11 cellular contexts compared by ENCODE assay signal in genomic region chr7:36127075-36127740, GRCh38. TPM values are rescaled to one million over a fixed set of nuclear protein-coding genes. Genes with fewer than 3 reads are reported as not detected.
DNase-seq lines count a peak whose midpoint lies in the region; ATAC-seq, FAIRE-seq and TF ChIP-seq lines count a peak whose summit lies in the region.
"Had no signal": no experiment of that assay in that cellular context is flagged by ENCODE, and none has a peak within 500 bp of the region (broad histone marks: within the 10 kb centered on the region; RNA-seq: fewer than 3 reads in every experiment).

No MANE protein-coding gene starts in this region.

- H2AFZ ChIP-seq in GM12878 (ENCODE audit: control insufficient read depth, low read depth, low read length), result no peak overlapping the region

- H3K4me1 Mint-ChIP-seq in Calu3 (ENCODE audit: low read depth, unreplicated experiment), result peaks cover 38% of the 10 kb centered on the region

- intact Hi-C loops in GM12878 (cut with micrococcal nuclease; ENCODE audit: unreplicated experiment), result loop anchor here (2.0 to 5.0 kb wide), 2 partner anchors 140 to 164 kb away; no protein-coding TSS in a partner anchor
- intact Hi-C loops in pancreas (cut with DNase I), result no loop called here
- intact Hi-C loops in Calu3 (cut with micrococcal nuclease; ENCODE audit: unreplicated experiment), result no loop called here

- no peak for DNase-seq in GM12878 (ENCODE audit: low read depth, low spot score)
- no peak for DNase-seq in pancreas
- no peak for DNase-seq in NCI-H1092 (lab: John Stamatoyannopoulos, UW)
- DNase-seq in Calu3, result no peak
- DNase-seq in GM19238 (ENCODE audit: insufficient read length, low spot score), result no peak
- DNase-seq: activated CD4-positive, alpha-beta T cell treated with anti-CD3 and anti-CD28 coated beads, Interleukin-2, amount 50 U/mL, for 4 hours; foreskin melanocyte; GDM1 had no signal

- RAD21 ChIA-PET in GM12878 (lab: Charles Lee; ENCODE audit: unreplicated experiment), result interaction anchor here (0.6 to 1.6 kb wide), 16 partner anchors 11 to 210 kb away, joined by 3 to 14 read pairs (median 4); no protein-coding TSS in a partner anchor

- H3K9me3 ChIP-seq in GM12878 (replicated peaks; ENCODE audit: control insufficient read depth, insufficient read depth, low read length) (no peaks in the 10 kb centered on the region), pancreas (no peaks in the 10 kb centered on the region)

- BruUV-seq in GM12878 (replicated peaks; lab: Mats Ljungman, UMichigan) (no TSS peak), Calu3 (replicated peaks; lab: Mats Ljungman, UMichigan) (no TSS peak)

- no peak for TF ChIP-seq EP300 in GM12878 (IDR thresholded peaks at IDR 0.05; ENCODE audit: borderline replicate concordance in 1 of 2, control insufficient read depth in 1 of 2, low read depth in 2 of 2, low read length in 2 of 2)

- H3K4me1 ChIP-seq in GM12878 (ENCODE audit: control insufficient read depth, insufficient read depth, low read length) (no peaks in the 10 kb centered on the region), pancreas (peaks cover 11 to 23% (median 18%) of the 10 kb centered on the region in 3 donors)

- H3K36me3 Mint-ChIP-seq in Calu3 (ENCODE audit: insufficient read depth, unreplicated experiment), result peaks cover 10% of the 10 kb centered on the region

- H4K20me1 ChIP-seq in GM12878 (ENCODE audit: control insufficient read depth, insufficient read depth), result no peaks in the 10 kb centered on the region

- H3K27me3 Mint-ChIP-seq in Calu3 (ENCODE audit: unreplicated experiment), result no peaks in the 10 kb centered on the region

- ATAC-seq in GM19328 (IDR thresholded peaks at IDR 0.05; ENCODE audit: unreplicated experiment) (peak; percentile 88), HG03066 (IDR thresholded peaks at IDR 0.05; ENCODE audit: low read depth, unreplicated experiment) (peak; percentile 76), GM12878 (peak; percentile 81), pancreas (peak in 1 of 4 donors; percentile 54)

- no peaks in the 10 kb centered on the region for H3K79me2 ChIP-seq in GM12878 (ENCODE audit: control insufficient read depth, insufficient read depth, low read length)

- POLR2A ChIA-PET in GM12878 (lab: Charles Lee), result interaction anchor here (0.6 kb wide), 1 partner anchor 1124 kb away, joined by 3 read pairs; no protein-coding TSS in a partner anchor

- H3K4me2 ChIP-seq in GM12878 (ENCODE audit: control insufficient read depth, insufficient read depth), result no peak overlapping the region

- H3K27me3 ChIP-seq in GM12878 (replicated peaks in 1 of 2; ENCODE audit: control insufficient read depth in 2 of 2, insufficient read depth in 2 of 2, low read length in 1 of 2), result no peaks in the 10 kb centered on the region
- H3K27me3 ChIP-seq in pancreas, result no peaks in the 10 kb centered on the region

- peaks cover 6% of the 10 kb centered on the region for H3K9me3 Mint-ChIP-seq in Calu3 (ENCODE audit: low read depth, unreplicated experiment)

- H3K27ac ChIP-seq in GM12878 (ENCODE audit: control insufficient read depth, insufficient read depth) (no peak overlapping the region), pancreas (peak overlapping the region in 3 of 4 donors; percentile 72 to 90 (median 90))

- H3K4me3 ChIP-seq in GM12878 (no peak overlapping the region), pancreas (no peak overlapping the region)

- no peak overlapping the region for H3K27ac Mint-ChIP-seq in Calu3 (ENCODE audit: unreplicated experiment)

- TF ChIP-seq POLR2A in GM12878 (IDR thresholded peaks at IDR 0.05; ENCODE audit: low read depth, low read length), result no peak

- FAIRE-seq in GM12878 (lab: Jason Lieb, UNC) (no peak), pancreas (lab: Jason Lieb, UNC) (no peak)
- FAIRE-seq: astrocyte had no signal

- SMC1A ChIA-PET in GM12878 (lab: Charles Lee; ENCODE audit: uncharacterized antibody, unreplicated experiment), result interaction anchor here (0.7 to 1.8 kb wide), 13 partner anchors 10 to 192 kb away, joined by 3 to 15 read pairs (median 5); no protein-coding TSS in a partner anchor

- no peaks in the 10 kb centered on the region for H3K36me3 ChIP-seq in GM12878 (ENCODE audit: control insufficient read depth in 2 of 2, insufficient read depth in 2 of 2, low read length in 1 of 2)
- no peaks in the 10 kb centered on the region for H3K36me3 ChIP-seq in pancreas

- no peak overlapping the region for H3K9ac ChIP-seq in GM12878 (ENCODE audit: control insufficient read depth, insufficient read depth, low read length)

- H3K4me3 Mint-ChIP-seq in Calu3 (ENCODE audit: low read depth, unreplicated experiment), result no peak overlapping the region

- 14% methylated on average over 4 of the region's 4 CpGs for WGBS in GM12878 (ENCODE audit: insufficient coverage, insufficient replicate concordance, low lambda C conversion rate, missing lambda C conversion rate)
- WGBS in pancreas, 2 donors, result 93 to 94% methylated on average over 4 of the region's 4 CpGs

- TF ChIP-seq CTCF in GM12878 (IDR thresholded peaks at IDR 0.05 in 2 of 3, conservative IDR thresholded peaks at IDR 0.05 in 1 of 3; ENCODE audit: control insufficient read depth in 2 of 3, extremely low read depth in 1 of 3, insufficient read depth in 1 of 3, low read depth in 3 of 3, low read length in 3 of 3) (peak; percentile 18 to 45 (median 44); a peak in 4 of 6 replicates), pancreas (IDR thresholded peaks at IDR 0.05) (no peak), Calu3 (IDR thresholded peaks at IDR 0.05; ENCODE audit: unreplicated experiment) (no peak)

- TF ChIP-seq RAD21 in GM12878 (IDR thresholded peaks at IDR 0.05; ENCODE audit: insufficient read depth, low read depth, low read length), result 0 out of 2 replicates have a peak, but pooled peaks have one; percentile 25

- CTCF ChIA-PET in GM12878 (lab: Yijun Ruan, JAX) (interaction anchor here (0.5 to 1.8 kb wide), 27 partner anchors 9 to 265 kb away, joined by 3 to 28 read pairs (median 3); no protein-coding TSS in a partner anchor), Calu3 (lab: Charles Lee) (interaction anchor here (0.7 to 1.0 kb wide), 2 partner anchors 11 to 29 kb away, joined by 3 to 5 read pairs; no protein-coding TSS in a partner anchor)

- in situ Hi-C loops in GM12878 (cut with MboI), result no loop called here

TF ChIP-seq in GM12878, 131 proteins besides CTCF, POLR2A, EP300 and RAD21:
- TF ChIP-seq SMC3 (IDR thresholded peaks at IDR 0.05; ENCODE audit: borderline replicate concordance, low read length) (peak; percentile 42; the same call in 1 of the 2 replicates), IKZF2 (IDR thresholded peaks at IDR 0.05) (no peak)

RNA-seq across cellular contexts. Expression of gene EEPD1, which starts 25.8 kb away (rescaled TPM):
- total RNA-seq in GM12878 (2013; cell fraction: nucleolus; rRNA removed), result 6.3 and 7.2 TPM in 2 replicates
- total RNA-seq in GM12878 (2014; rRNA removed), result 0.28 and 0.54 TPM in 2 replicates
- 0.64 and 0.72 TPM in 2 replicates for total RNA-seq in GM12878 (2014; rRNA removed; fragmentation: Illumina TruSeq; extraction: Trizol)
- total RNA-seq in GM12878 (2021), result 0.45 and 1.0 TPM in 2 replicates
- polyA plus RNA-seq in GM12878 (2011; ENCODE audit: low read depth), result 0.33 TPM
- polyA plus RNA-seq in GM12878 (2011; rRNA removed), result 0.19 and 0.27 TPM in 2 replicates
- 0.37 and 0.52 TPM in 2 replicates for polyA plus RNA-seq in GM12878 (2011; cell fraction: cytosol; rRNA removed)
- polyA plus RNA-seq in GM12878 (2011; cell fraction: nucleus; rRNA removed), result 0.33 and 0.98 TPM in 2 replicates
- 0.35 and 0.94 TPM in 2 replicates for polyA plus RNA-seq in GM12878 (2012)
- 0.98 TPM in 1 of 2 replicates, not detected in the other for polyA plus RNA-seq in GM12878 (2014; fragmentation: Illumina TruSeq; extraction: Trizol)
- under 1 TPM in 1 of 2 experiments, not detected in 1; 0.24 TPM for polyA plus RNA-seq in GM12878 (2014; fragmentation: Nextera tagmentation; extraction: Ambion mirVana)
- polyA plus RNA-seq in GM12878 (2014; rRNA removed), result 0.30 and 1.2 TPM in 2 replicates
- 1 to 10 TPM in 1 of 2 experiments, under 1 TPM in 1; 0.86 to 2.8 TPM for polyA plus RNA-seq in GM12878 (2016; fragmentation: Nextera tagmentation; extraction: Ambion mirVana)
- 0.07 and 0.26 TPM in 2 replicates for polyA minus RNA-seq in GM12878 (2011; rRNA and poly(A)+ RNA removed)
- not detected in 2 replicates for polyA minus RNA-seq in GM12878 (2011; cell fraction: cytosol; rRNA and poly(A)+ RNA removed)
- polyA minus RNA-seq in GM12878 (2011; cell fraction: nucleus; rRNA and poly(A)+ RNA removed), result 0.48 and 0.57 TPM in 2 replicates
- 10 to 100 TPM in 2 of 6 donors, 1 to 10 TPM in 4; 7.1 to 13.0 (median 8.9) TPM for total RNA-seq in pancreas
- 10 to 100 TPM; 29.8 to 60.5 TPM for polyA plus RNA-seq in pancreas
- 48.8 and 55.5 TPM in 2 replicates for total RNA-seq in Calu3 (2022)

Comparison
In these comparisons a context has a peak if more than half of its experiments do, and no peak if none do; other contexts are left out.
1. CTCF ChIP-seq: peak in GM12878 (3 of 3); none in pancreas (0 of 4) and Calu3 (single experiment).